8 cellular contexts compared by ENCODE assay signal in genomic region chr5:121949885-121950284, GRCh38. TPM values are rescaled to one million over a fixed set of nuclear protein-coding genes. Genes with fewer than 3 reads are reported as not detected.
DNase-seq lines count a peak whose midpoint lies in the region; ATAC-seq, FAIRE-seq and TF ChIP-seq lines count a peak whose summit lies in the region.

No MANE protein-coding gene starts in this region.

- no peaks in the 10 kb centered on the region for H3K27me3 ChIP-seq in bronchial epithelial cell (ENCODE audit: control insufficient read depth, insufficient read depth, low read length)

- TF ChIP-seq CTCF in AG09319 (IDR thresholded peaks at IDR 0.05; ENCODE audit: low read depth, low read length) (peak; percentile 72), GM12875 (IDR thresholded peaks at IDR 0.05; ENCODE audit: borderline replicate concordance, insufficient read depth, low read depth, low read length) (peak; percentile 29; the same call in 1 of the 2 replicates), bronchial epithelial cell (IDR thresholded peaks at IDR 0.05; ENCODE audit: insufficient read depth, low read length, severe bottlenecking) (peak; percentile 45)

- H3K4me3 ChIP-seq in GM12875 (ENCODE audit: low read depth, low read length) (no peak overlapping the region), bronchial epithelial cell (ENCODE audit: low read depth, low read length) (no peak overlapping the region)

- no peak for DNase-seq in AG09319 (ENCODE audit: extremely low read depth, low read depth)
- peak; percentile 62 for DNase-seq in NCI-H774 (lab: John Stamatoyannopoulos, UW)
- peak; percentile 58 for DNase-seq in bronchial epithelial cell (ENCODE audit: low read depth)
- peak; percentile 69 for DNase-seq in medulla oblongata (ENCODE audit: extremely low spot score)
- DNase-seq in NK-92 treated with Interleukin-12 subunit alpha and Interleukin-12 subunit beta, amount 100 ng/mL, for 24 hours (lab: John Stamatoyannopoulos, UW) = no peak

- ATAC-seq in HG03342 (IDR thresholded peaks at IDR 0.05; ENCODE audit: unreplicated experiment) = peak; percentile 88
- ATAC-seq in GM21737 (IDR thresholded peaks at IDR 0.05; ENCODE audit: unreplicated experiment) = no peak

- no peaks in the 10 kb centered on the region for H3K36me3 ChIP-seq in bronchial epithelial cell (ENCODE audit: control insufficient read depth, insufficient read depth, low read length)

- FAIRE-seq in bronchial epithelial cell (lab: Jason Lieb, UNC) = no peak

RNA-seq across cellular contexts. Expression of gene SRFBP1, which starts 11.9 kb away (rescaled TPM):
- 17.1 and 21.0 TPM in 2 replicates for total RNA-seq in bronchial epithelial cell

Comparison
In these comparisons a context has a peak if more than half of its experiments do, and no peak if none do; other contexts are left out.
1. DNase-seq: peak in NCI-H774 (single experiment), bronchial epithelial cell (single experiment) and medulla oblongata (single experiment); none in AG09319 (single experiment) and NK-92 treated with Interleukin-12 subunit alpha and Interleukin-12 subunit beta, amount 100 ng/mL, for 24 hours (single experiment).
2. Peak in every context shown above with its lines, with median percentiles within 50 percentile points of each other: CTCF ChIP-seq.